ENCODE assay signal across 10 cellular contexts in the genomic region with DNA sequence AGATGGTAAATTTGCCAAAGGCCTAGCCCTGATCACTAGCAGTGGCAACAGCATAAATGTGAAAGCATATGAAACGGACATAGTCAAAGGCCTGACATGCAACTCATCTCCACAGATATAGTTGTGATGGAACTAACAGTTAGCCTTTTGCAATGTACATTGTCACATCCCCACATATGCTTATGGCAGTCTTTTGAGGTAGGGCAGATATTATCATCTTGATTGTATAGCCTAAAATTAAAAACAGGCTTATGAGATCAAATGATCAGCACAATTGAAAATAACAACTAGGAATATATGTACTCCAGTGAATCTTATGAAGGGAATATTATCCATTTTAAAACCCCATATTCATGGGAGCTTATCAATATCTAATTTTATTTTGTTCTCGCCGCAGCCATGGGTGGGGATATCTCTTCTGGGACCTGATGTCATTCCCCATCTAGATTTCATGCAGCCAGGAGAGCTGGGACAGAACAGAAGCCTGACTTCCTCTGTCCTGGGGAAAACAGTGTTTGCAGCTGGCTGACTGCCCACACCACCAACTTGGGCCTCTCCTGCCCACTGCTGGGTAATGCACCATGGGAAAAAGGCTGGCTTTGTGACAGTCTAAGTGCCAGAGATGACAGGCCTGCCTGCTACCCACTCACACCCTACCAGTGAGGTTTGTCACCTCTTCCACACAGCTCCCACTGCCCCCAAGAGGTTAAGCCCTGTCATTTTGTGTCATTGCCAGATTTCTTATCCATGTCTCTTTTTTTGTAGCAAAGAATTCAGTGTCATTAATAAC.
DNase-seq lines count a peak whose midpoint lies in the region; ATAC-seq lines count a peak whose summit lies in the region.
"Had no signal": no experiment of that assay in that cellular context is flagged by ENCODE, and none has a peak within 500 bp of the region (broad histone marks: within the 10 kb centered on the region; RNA-seq: fewer than 3 reads in every experiment).

No MANE protein-coding gene starts in this region.

- H3K27me3 ChIP-seq in trophoblast cell (ENCODE audit: insufficient read depth, low read length) = no peaks in the 10 kb centered on the region
- H3K27me3 ChIP-seq: esophagus muscularis mucosa had no signal

- peaks cover 0 to 2% of the 10 kb centered on the region in 2 experiments for H3K36me3 ChIP-seq in trophoblast cell (ENCODE audit: control insufficient read depth in 1 of 2, insufficient read depth in 2 of 2, low read length in 2 of 2)
- H3K36me3 ChIP-seq: esophagus muscularis mucosa had no signal

- H3K4me2 ChIP-seq in trophoblast cell (ENCODE audit: low read length) = no peak overlapping the region

- no peak overlapping the region for H3K9ac ChIP-seq in trophoblast cell (ENCODE audit: low read length)

- no CpG with 5 or more reads among the region's 3 CpGs for WGBS in trophoblast cell (ENCODE audit: extremely low coverage, insufficient coverage, insufficient read length)

- H3K4me1 ChIP-seq in trophoblast cell (ENCODE audit: control insufficient read depth in 1 of 2, insufficient read depth in 2 of 2, low read length in 2 of 2) = peaks cover 0 to 3% of the 10 kb centered on the region in 2 experiments

- no peak overlapping the region for H2BK12ac ChIP-seq in trophoblast cell (ENCODE audit: low read length)

- peak overlapping the region; percentile 83 for H2AK5ac ChIP-seq in trophoblast cell (ENCODE audit: low read length)

- peak; percentile 3 for DNase-seq in Daoy (ENCODE audit: low read depth)
- peak; percentile 21 for DNase-seq in NCI-H2029 treated with DMSO at 0.1 percent for 48 hours (lab: John Stamatoyannopoulos, UW)
- DNase-seq in dermis microvascular lymphatic vessel endothelial cell (ENCODE audit: low read depth in 2 of 2) = peak; percentile 12 to 43
- no peak for DNase-seq in trophoblast cell
- DNase-seq in NCI-H1417 (lab: John Stamatoyannopoulos, UW) = no peak
- DNase-seq: DMS79, NCI-H510A treated with DMSO at 0.1 percent for 48 hours had no signal

- no peaks in the 10 kb centered on the region for H3K9me3 ChIP-seq in trophoblast cell (ENCODE audit: insufficient read depth, low read depth, low read length)
- H3K9me3 ChIP-seq: esophagus muscularis mucosa had no signal

- H3K27ac ChIP-seq in trophoblast cell (ENCODE audit: low read depth, low read length) = no peak overlapping the region

- no peak overlapping the region for H4K8ac ChIP-seq in trophoblast cell (ENCODE audit: low read depth, low read length)

- no peak overlapping the region for H2BK5ac ChIP-seq in trophoblast cell (ENCODE audit: low read depth, low read length, poor library complexity)

- no peak overlapping the region for H3K4ac ChIP-seq in trophoblast cell (ENCODE audit: low read depth, low read length)

- no peaks in the 10 kb centered on the region for H3K79me2 ChIP-seq in trophoblast cell (ENCODE audit: control insufficient read depth, insufficient read depth, low read length, poor library complexity)

- H3K18ac ChIP-seq in trophoblast cell (ENCODE audit: low read length) = no peak overlapping the region

- no peak overlapping the region for H3K23ac ChIP-seq in trophoblast cell (ENCODE audit: low read length)

- no peak overlapping the region for H3K4me3 ChIP-seq in trophoblast cell (ENCODE audit: low read depth, low read length)
- H3K4me3 ChIP-seq: esophagus muscularis mucosa had no signal

- no peak overlapping the region for H4K12ac ChIP-seq in trophoblast cell (ENCODE audit: low read depth, low read length)

- H2BK120ac ChIP-seq in trophoblast cell (ENCODE audit: insufficient read depth, low read length, poor library complexity) = no peak overlapping the region

- H4K91ac ChIP-seq in trophoblast cell (ENCODE audit: low read depth, low read length) = no peak overlapping the region

- H3K14ac ChIP-seq in trophoblast cell (ENCODE audit: low read length) = no peak overlapping the region

- no peaks in the 10 kb centered on the region for H3K79me1 ChIP-seq in trophoblast cell (ENCODE audit: low read length)

- no peak overlapping the region for H2AFZ ChIP-seq in trophoblast cell (ENCODE audit: insufficient read depth, low read length, poor library complexity)

- no peak for ATAC-seq in GM18873 (IDR thresholded peaks at IDR 0.05; ENCODE audit: low FRiP score, unreplicated experiment)
- no peak for ATAC-seq in GM21515 (IDR thresholded peaks at IDR 0.05; ENCODE audit: unreplicated experiment)

Comparison
In these comparisons a context has a peak if more than half of its experiments do, and no peak if none do; other contexts are left out.
1. DNase-seq: peak in Daoy (single experiment), NCI-H2029 treated with DMSO at 0.1 percent for 48 hours (single experiment) and dermis microvascular lymphatic vessel endothelial cell (2 of 2); none in trophoblast cell (0 of 2) and NCI-H1417 (0 of 3).